9 cellular contexts compared by ENCODE assay signal in the genomic region with DNA sequence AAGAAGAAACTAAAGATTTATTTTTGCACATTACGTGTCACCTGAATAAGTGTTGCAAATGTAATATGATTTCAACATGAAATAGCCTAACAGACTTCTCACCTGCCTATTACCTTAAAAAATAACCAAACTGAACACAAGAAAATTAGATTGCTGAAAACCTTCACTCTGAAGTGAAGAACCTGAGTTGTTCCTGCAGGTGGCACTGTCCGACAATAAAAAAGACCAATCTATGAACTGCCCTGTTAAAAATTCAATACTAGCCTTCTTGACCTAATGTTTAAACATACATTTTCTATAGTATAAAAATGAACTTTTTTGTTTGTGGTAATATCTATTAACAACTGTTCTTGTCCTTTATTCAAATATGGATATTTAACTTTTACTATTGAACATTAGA.
DNase-seq lines count a peak whose midpoint lies in the region; ATAC-seq, FAIRE-seq and TF ChIP-seq lines count a peak whose summit lies in the region.
"Had no signal": no experiment of that assay in that cellular context is flagged by ENCODE, and none has a peak within 500 bp of the region (broad histone marks: within the 10 kb centered on the region; RNA-seq: fewer than 3 reads in every experiment).

No MANE protein-coding gene starts in this region.

- H2AFZ ChIP-seq in DND-41 (ENCODE audit: low read depth, low read length) (no peak overlapping the region), PC-9 (no peak overlapping the region)

- ATAC-seq in DND-41 (ENCODE audit: insufficient read depth, low read depth) = no peak
- ATAC-seq in HG03280 (IDR thresholded peaks at IDR 0.05; ENCODE audit: unreplicated experiment) = peak; percentile 47
- ATAC-seq in HG03460 (IDR thresholded peaks at IDR 0.05; ENCODE audit: unreplicated experiment) = no peak
- no peak for ATAC-seq in HG03175 (IDR thresholded peaks at IDR 0.05; ENCODE audit: unreplicated experiment)

- DNase-seq in DND-41 (peak; percentile 23), PC-9 (peak in 1 of 2 experiments; percentile 11), dermis blood vessel endothelial cell (peak; percentile 48), myocyte (ENCODE audit: low read depth) (peak; percentile 6)

- BruUV-seq in PC-9 (replicated peaks; lab: Mats Ljungman, UMichigan) = no TSS peak

- H3F3A ChIP-seq in PC-9 (ENCODE audit: insufficient read depth, low read depth) = no peaks in the 10 kb centered on the region

- no peaks in the 10 kb centered on the region for H3K79me2 ChIP-seq in DND-41 (ENCODE audit: insufficient read depth, low read length)
- no peaks in the 10 kb centered on the region for H3K79me2 ChIP-seq in PC-9 (ENCODE audit: low read depth)

- no peak overlapping the region for H3K4me3 ChIP-seq in DND-41 (ENCODE audit: low read depth in 1 of 2, low read length in 2 of 2)
- H3K4me3 ChIP-seq in PC-9 = no peak overlapping the region

- H3K27ac ChIP-seq in DND-41 (ENCODE audit: low read length) (no peak overlapping the region), PC-9 (no peak overlapping the region)
- H3K27ac ChIP-seq: epithelial cell of prostate had no signal

- H3K9ac ChIP-seq in DND-41 (ENCODE audit: low read depth, low read length) = no peak overlapping the region

- H3K4me1 ChIP-seq in DND-41 (ENCODE audit: insufficient read depth, low read length) (no peaks in the 10 kb centered on the region), PC-9 (replicated peaks; ENCODE audit: insufficient read depth) (no peaks in the 10 kb centered on the region)

- H4K20me1 ChIP-seq in DND-41 (ENCODE audit: insufficient read depth, low read length) (no peaks in the 10 kb centered on the region), PC-9 (ENCODE audit: insufficient read depth) (no peaks in the 10 kb centered on the region)

- peak; percentile 98 for FAIRE-seq in A204.1 (lab: Jason Lieb, UNC)

- POLR2A ChIA-PET in PC-9 (lab: Charles Lee; ENCODE audit: unreplicated experiment) = no interaction called here

- intact Hi-C loops in PC-9 (cut with micrococcal nuclease; ENCODE audit: unreplicated experiment) = loop anchor here (1.0 to 10.0 kb wide), 5 partner anchors 178 to 881 kb away; partner anchors contain the start of gene VCX2

- no peaks in the 10 kb centered on the region for H3K9me2 ChIP-seq in PC-9 (ENCODE audit: insufficient read depth)

- H3K36me3 ChIP-seq in DND-41 (ENCODE audit: insufficient read depth, low read length) = no peaks in the 10 kb centered on the region
- no peaks in the 10 kb centered on the region for H3K36me3 ChIP-seq in PC-9 (ENCODE audit: low read depth)

- H3K4me2 ChIP-seq in DND-41 (ENCODE audit: insufficient read depth, low read length) (no peak overlapping the region), PC-9 (no peak overlapping the region)

- H3K9me3 ChIP-seq in DND-41 (ENCODE audit: insufficient read depth, low read length, severe bottlenecking) (no peaks in the 10 kb centered on the region), PC-9 (ENCODE audit: insufficient read depth, low read depth) (no peaks in the 10 kb centered on the region)

- TF ChIP-seq CTCF in DND-41 (IDR thresholded peaks at IDR 0.05; ENCODE audit: borderline replicate concordance, extremely low read depth, low read length, poor library complexity, severe bottlenecking) (peak; percentile 68), PC-9 (conservative IDR thresholded peaks at IDR 0.05) (peak; percentile 75)

- H3K27me3 ChIP-seq in DND-41 (ENCODE audit: insufficient read depth, low read length, poor library complexity) = no peaks in the 10 kb centered on the region
- no peaks in the 10 kb centered on the region for H3K27me3 ChIP-seq in PC-9 (ENCODE audit: insufficient read depth, low read depth)

- CTCF ChIA-PET in PC-9 (lab: Charles Lee) = no interaction called here
